2 cellular contexts compared by ENCODE assay signal in the genomic region with DNA sequence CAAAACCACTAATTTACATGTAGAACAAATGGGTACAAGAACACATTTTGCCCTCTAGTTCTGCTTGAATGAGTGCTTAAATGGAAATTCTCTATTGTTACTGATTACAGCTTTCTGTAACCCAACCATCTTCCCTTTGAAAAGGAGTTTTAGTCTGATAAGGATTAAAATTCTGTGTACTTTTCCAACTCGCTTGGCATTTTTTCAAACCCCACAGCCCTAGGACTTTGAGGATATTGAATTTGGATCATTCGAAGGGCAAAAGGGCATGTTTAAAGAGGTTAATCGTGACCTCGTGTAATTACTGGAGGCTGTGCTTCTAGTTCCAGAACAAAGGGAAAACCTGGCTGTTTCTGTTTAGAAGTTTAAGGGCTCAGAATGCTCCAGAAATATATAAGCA.
TF ChIP-seq lines count a peak whose summit lies in the region.

No MANE protein-coding gene starts in this region.

TF ChIP-seq in liver, 16 proteins besides CTCF, POLR2A, EP300 and RAD21 (continued from another document):
- TF ChIP-seq, protein P1, sequence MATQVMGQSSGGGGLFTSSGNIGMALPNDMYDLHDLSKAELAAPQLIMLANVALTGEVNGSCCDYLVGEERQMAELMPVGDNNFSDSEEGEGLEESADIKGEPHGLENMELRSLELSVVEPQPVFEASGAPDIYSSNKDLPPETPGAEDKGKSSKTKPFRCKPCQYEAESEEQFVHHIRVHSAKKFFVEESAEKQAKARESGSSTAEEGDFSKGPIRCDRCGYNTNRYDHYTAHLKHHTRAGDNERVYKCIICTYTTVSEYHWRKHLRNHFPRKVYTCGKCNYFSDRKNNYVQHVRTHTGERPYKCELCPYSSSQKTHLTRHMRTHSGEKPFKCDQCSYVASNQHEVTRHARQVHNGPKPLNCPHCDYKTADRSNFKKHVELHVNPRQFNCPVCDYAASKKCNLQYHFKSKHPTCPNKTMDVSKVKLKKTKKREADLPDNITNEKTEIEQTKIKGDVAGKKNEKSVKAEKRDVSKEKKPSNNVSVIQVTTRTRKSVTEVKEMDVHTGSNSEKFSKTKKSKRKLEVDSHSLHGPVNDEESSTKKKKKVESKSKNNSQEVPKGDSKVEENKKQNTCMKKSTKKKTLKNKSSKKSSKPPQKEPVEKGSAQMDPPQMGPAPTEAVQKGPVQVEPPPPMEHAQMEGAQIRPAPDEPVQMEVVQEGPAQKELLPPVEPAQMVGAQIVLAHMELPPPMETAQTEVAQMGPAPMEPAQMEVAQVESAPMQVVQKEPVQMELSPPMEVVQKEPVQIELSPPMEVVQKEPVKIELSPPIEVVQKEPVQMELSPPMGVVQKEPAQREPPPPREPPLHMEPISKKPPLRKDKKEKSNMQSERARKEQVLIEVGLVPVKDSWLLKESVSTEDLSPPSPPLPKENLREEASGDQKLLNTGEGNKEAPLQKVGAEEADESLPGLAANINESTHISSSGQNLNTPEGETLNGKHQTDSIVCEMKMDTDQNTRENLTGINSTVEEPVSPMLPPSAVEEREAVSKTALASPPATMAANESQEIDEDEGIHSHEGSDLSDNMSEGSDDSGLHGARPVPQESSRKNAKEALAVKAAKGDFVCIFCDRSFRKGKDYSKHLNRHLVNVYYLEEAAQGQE (IDR thresholded peaks at IDR 0.05): peak; percentile 62
- TF ChIP-seq HNF4G (IDR thresholded peaks at IDR 0.05): peak; percentile 83
- peak; percentile 46 for TF ChIP-seq FOXA1 (IDR thresholded peaks at IDR 0.05)
- peak; percentile 88 for TF ChIP-seq FOXA2 (IDR thresholded peaks at IDR 0.05)
- peak; percentile 86 for TF ChIP-seq RXRA (IDR thresholded peaks at IDR 0.05)
- TF ChIP-seq EGR1 (IDR thresholded peaks at IDR 0.05; ENCODE audit: low read depth in 2 of 2): peak in 1 of 2 donors; percentile 86
- TF ChIP-seq, protein P2, sequence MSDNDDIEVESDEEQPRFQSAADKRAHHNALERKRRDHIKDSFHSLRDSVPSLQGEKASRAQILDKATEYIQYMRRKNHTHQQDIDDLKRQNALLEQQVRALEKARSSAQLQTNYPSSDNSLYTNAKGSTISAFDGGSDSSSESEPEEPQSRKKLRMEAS (IDR thresholded peaks at IDR 0.05): peak; percentile 78
- TF ChIP-seq, protein P3, sequence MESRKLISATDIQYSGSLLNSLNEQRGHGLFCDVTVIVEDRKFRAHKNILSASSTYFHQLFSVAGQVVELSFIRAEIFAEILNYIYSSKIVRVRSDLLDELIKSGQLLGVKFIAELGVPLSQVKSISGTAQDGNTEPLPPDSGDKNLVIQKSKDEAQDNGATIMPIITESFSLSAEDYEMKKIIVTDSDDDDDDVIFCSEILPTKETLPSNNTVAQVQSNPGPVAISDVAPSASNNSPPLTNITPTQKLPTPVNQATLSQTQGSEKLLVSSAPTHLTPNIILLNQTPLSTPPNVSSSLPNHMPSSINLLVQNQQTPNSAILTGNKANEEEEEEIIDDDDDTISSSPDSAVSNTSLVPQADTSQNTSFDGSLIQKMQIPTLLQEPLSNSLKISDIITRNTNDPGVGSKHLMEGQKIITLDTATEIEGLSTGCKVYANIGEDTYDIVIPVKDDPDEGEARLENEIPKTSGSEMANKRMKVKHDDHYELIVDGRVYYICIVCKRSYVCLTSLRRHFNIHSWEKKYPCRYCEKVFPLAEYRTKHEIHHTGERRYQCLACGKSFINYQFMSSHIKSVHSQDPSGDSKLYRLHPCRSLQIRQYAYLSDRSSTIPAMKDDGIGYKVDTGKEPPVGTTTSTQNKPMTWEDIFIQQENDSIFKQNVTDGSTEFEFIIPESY (IDR thresholded peaks at IDR 0.05): peak; percentile 63
- TF ChIP-seq, protein P4, sequence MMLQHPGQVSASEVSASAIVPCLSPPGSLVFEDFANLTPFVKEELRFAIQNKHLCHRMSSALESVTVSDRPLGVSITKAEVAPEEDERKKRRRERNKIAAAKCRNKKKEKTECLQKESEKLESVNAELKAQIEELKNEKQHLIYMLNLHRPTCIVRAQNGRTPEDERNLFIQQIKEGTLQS (IDR thresholded peaks at IDR 0.05): peak; percentile 14
- TF ChIP-seq HNF4A (conservative IDR thresholded peaks at IDR 0.05): peak; percentile 89 to 90

TF ChIP-seq in HepG2, 621 proteins besides CTCF, POLR2A, EP300 and RAD21 (continued from another document):
- TF ChIP-seq, protein P5, sequence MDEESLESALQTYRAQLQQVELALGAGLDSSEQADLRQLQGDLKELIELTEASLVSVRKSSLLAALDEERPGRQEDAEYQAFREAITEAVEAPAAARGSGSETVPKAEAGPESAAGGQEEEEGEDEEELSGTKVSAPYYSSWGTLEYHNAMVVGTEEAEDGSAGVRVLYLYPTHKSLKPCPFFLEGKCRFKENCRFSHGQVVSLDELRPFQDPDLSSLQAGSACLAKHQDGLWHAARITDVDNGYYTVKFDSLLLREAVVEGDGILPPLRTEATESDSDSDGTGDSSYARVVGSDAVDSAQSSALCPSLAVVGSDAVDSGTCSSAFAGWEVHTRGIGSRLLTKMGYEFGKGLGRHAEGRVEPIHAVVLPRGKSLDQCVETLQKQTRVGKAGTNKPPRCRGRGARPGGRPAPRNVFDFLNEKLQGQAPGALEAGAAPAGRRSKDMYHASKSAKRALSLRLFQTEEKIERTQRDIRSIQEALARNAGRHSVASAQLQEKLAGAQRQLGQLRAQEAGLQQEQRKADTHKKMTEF (CRISPR knock-in tag; IDR thresholded peaks at IDR 0.05): no peak
- TF ChIP-seq SRSF4 (IDR thresholded peaks at IDR 0.05; ENCODE audit: low read depth, low read length, poor library complexity, severe bottlenecking) (no peak), ZNF891 (CRISPR knock-in tag; IDR thresholded peaks at IDR 0.05) (no peak), AGO1 (IDR thresholded peaks at IDR 0.05; ENCODE audit: low read depth, low read length, poor library complexity, severe bottlenecking) (no peak), CREB1 (IDR thresholded peaks at IDR 0.05) (no peak), CREB1 (CRISPR knock-in tag; IDR thresholded peaks at IDR 0.05) (no peak), PCBP2 (optimal IDR thresholded peaks at IDR 0.05; ENCODE audit: low read depth, low read length, poor library complexity, severe bottlenecking) (no peak)
- TF ChIP-seq, protein P6, sequence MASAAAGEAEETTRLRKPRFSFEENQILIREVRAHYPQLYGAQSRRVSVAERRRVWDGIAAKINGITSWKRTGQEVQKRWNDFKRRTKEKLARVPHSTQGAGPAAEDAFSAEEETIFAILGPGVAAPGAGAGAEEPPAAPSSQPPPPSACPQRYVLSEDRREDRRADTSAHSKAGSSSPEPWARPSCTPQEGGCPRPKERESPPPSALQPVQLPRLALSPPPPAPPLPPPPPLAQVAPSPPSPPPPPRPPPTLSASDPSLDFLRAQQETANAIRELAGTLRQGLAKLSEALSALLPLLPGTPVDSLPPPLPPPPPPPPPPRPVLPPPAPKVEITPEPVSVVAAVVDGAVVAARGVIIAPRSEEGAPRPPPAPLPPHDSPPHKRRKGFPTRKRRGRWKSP (CRISPR knock-in tag; IDR thresholded peaks at IDR 0.05): no peak
